In genomic region chr4:121709766-121710405, GRCh38 we compare ENCODE assay signal across 1 cellular context.
TF ChIP-seq lines count a peak whose summit lies in the region.

No MANE protein-coding gene starts in this region.

TF ChIP-seq in IMR-90, 13 proteins besides CTCF, POLR2A, EP300 and RAD21:
- TF ChIP-seq MXI1 (IDR thresholded peaks at IDR 0.05; ENCODE audit: borderline replicate concordance, low read depth, low read length): no peak
- no peak for TF ChIP-seq MAFK (IDR thresholded peaks at IDR 0.05; ENCODE audit: low read depth, low read length)
- no peak for TF ChIP-seq SMC3 (IDR thresholded peaks at IDR 0.05; ENCODE audit: low read depth, low read length)
- no peak for TF ChIP-seq BHLHE40 (IDR thresholded peaks at IDR 0.05; ENCODE audit: low read depth, low read length)
- TF ChIP-seq FOS (IDR thresholded peaks at IDR 0.05; ENCODE audit: low read depth, low read length): no peak
- no peak for TF ChIP-seq USF2 (IDR thresholded peaks at IDR 0.05; ENCODE audit: low read depth, low read length)
- TF ChIP-seq NFE2L2 (IDR thresholded peaks at IDR 0.05; ENCODE audit: low read depth, low read length): no peak
- TF ChIP-seq CHD1 (IDR thresholded peaks at IDR 0.05; ENCODE audit: low read depth, low read length): no peak
- TF ChIP-seq CEBPB (IDR thresholded peaks at IDR 0.05; ENCODE audit: low read depth, low read length): no peak
- no peak for TF ChIP-seq MAZ (IDR thresholded peaks at IDR 0.05; ENCODE audit: borderline replicate concordance, low read depth, low read length)
- no peak for TF ChIP-seq RCOR1 (IDR thresholded peaks at IDR 0.05; ENCODE audit: insufficient replicate concordance, low read length)
- no peak for TF ChIP-seq RFX5 (IDR thresholded peaks at IDR 0.05; ENCODE audit: low read depth, low read length)
- no peak for TF ChIP-seq ELK1 (IDR thresholded peaks at IDR 0.05; ENCODE audit: borderline replicate concordance, low read depth, low read length)
